In genomic region chr17:1290676-1291075, GRCh38 we compare ENCODE assay signal across 20 cellular contexts. TPM values are rescaled to one million over a fixed set of nuclear protein-coding genes. Genes with fewer than 3 reads are reported as not detected.
DNase-seq lines count a peak whose midpoint lies in the region; ATAC-seq, FAIRE-seq and TF ChIP-seq lines count a peak whose summit lies in the region.
"Had no signal": no experiment of that assay in that cellular context is flagged by ENCODE, and none has a peak within 500 bp of the region (broad histone marks: within the 10 kb centered on the region; RNA-seq: fewer than 3 reads in every experiment).

No MANE protein-coding gene starts in this region.

- H3K9me3 ChIP-seq in HepG2 (ENCODE audit: low read length) (no peaks in the 10 kb centered on the region), right lobe of liver (no peaks in the 10 kb centered on the region)
- no peaks in the 10 kb centered on the region for H3K9me3 ChIP-seq in naive thymus-derived CD4-positive, alpha-beta T cell (ENCODE audit: control insufficient read depth in 2 of 3, low read length in 3 of 3)

- TF ChIP-seq CTCF in HepG2 (CRISPR knock-in tag; IDR thresholded peaks at IDR 0.05) (no peak), right lobe of liver (IDR thresholded peaks at IDR 0.05) (no peak)

- no peaks in the 10 kb centered on the region for H4K20me1 ChIP-seq in HepG2 (ENCODE audit: insufficient read depth, low read length)

- peaks cover 45% of the 10 kb centered on the region for H3K4me1 Mint-ChIP-seq in activated naive CD4-positive, alpha-beta T cell treated with anti-CD3 and anti-CD28 coated beads, Interleukin-2, amount 10 ng/mL, durations not matched to agents 7 days and 5 days
- H3K4me1 Mint-ChIP-seq in central memory CD8-positive, alpha-beta T cell, result peaks cover 55% of the 10 kb centered on the region
- H3K4me1 Mint-ChIP-seq in naive thymus-derived CD4-positive, alpha-beta T cell, result peaks cover 31 to 57% (median 44%) of the 10 kb centered on the region in 7 donors

- H3K4me2 ChIP-seq in HepG2 (ENCODE audit: low read depth, low read length), result no peak overlapping the region

- H3K4me1 ChIP-seq in HepG2 (ENCODE audit: insufficient read depth, low read length) (no peaks in the 10 kb centered on the region), right lobe of liver (no peaks in the 10 kb centered on the region)
- H3K4me1 ChIP-seq in naive thymus-derived CD4-positive, alpha-beta T cell (ENCODE audit: control insufficient read depth in 2 of 2, insufficient read depth in 2 of 2, low read length in 2 of 2), result peaks cover 22 to 24% of the 10 kb centered on the region in 2 donors

- H3K4me3 Mint-ChIP-seq in activated naive CD4-positive, alpha-beta T cell treated with anti-CD3 and anti-CD28 coated beads, Interleukin-2, amount 10 ng/mL, durations not matched to agents 7 days and 5 days, result no peak overlapping the region
- no peak overlapping the region for H3K4me3 Mint-ChIP-seq in central memory CD8-positive, alpha-beta T cell
- no peak overlapping the region for H3K4me3 Mint-ChIP-seq in naive thymus-derived CD4-positive, alpha-beta T cell

- H2AFZ ChIP-seq in HepG2 (ENCODE audit: low read length), result no peak overlapping the region

- in situ Hi-C loops in HepG2 (cut with HindIII; ENCODE audit: extremely low pct_ligation_motif_present, low pct_unique_long_range_greater_than_20kb), result no loop called here

- no peaks in the 10 kb centered on the region for H3K36me3 ChIP-seq in HepG2 (replicated peaks in 1 of 2; ENCODE audit: control insufficient read depth in 1 of 2, insufficient read depth in 2 of 2, low read length in 2 of 2)
- no peaks in the 10 kb centered on the region for H3K36me3 ChIP-seq in right lobe of liver
- no peaks in the 10 kb centered on the region for H3K36me3 ChIP-seq in naive thymus-derived CD4-positive, alpha-beta T cell (ENCODE audit: control insufficient read depth in 2 of 3, insufficient read depth in 3 of 3, low read length in 3 of 3)

- POLR2A ChIA-PET in HepG2 (lab: Yijun Ruan, JAX), result no interaction called here
- POLR2A ChIA-PET in naive thymus-derived CD4-positive, alpha-beta T cell (lab: Charles Lee), result no interaction called here

- ATAC-seq in HepG2 (no peak), right lobe of liver (no peak)
- ATAC-seq in central memory CD8-positive, alpha-beta T cell (replicated peaks; ENCODE audit: extremely low read depth, poor library complexity, severe bottlenecking), result no peak
- no peak for ATAC-seq in naive thymus-derived CD4-positive, alpha-beta T cell

- H3K36me3 Mint-ChIP-seq in activated naive CD4-positive, alpha-beta T cell treated with anti-CD3 and anti-CD28 coated beads, Interleukin-2, amount 10 ng/mL, durations not matched to agents 7 days and 5 days, result peaks cover 29% of the 10 kb centered on the region
- peaks cover 12% of the 10 kb centered on the region for H3K36me3 Mint-ChIP-seq in central memory CD8-positive, alpha-beta T cell (ENCODE audit: insufficient read depth)
- H3K36me3 Mint-ChIP-seq in naive thymus-derived CD4-positive, alpha-beta T cell, result peaks cover 0 to 22% (median 0%) of the 10 kb centered on the region in 5 donors

- no peak for DNase-seq in activated naive CD4-positive, alpha-beta T cell treated with anti-CD3 and anti-CD28 coated beads, Interleukin-2, amount 10 ng/mL, durations not matched to agents 7 days and 5 days
- DNase-seq in activated naive CD4-positive, alpha-beta T cell treated with Interleukin-2 at 50 U/mL for 16 hours, result no peak
- DNase-seq in HepG2 (ENCODE audit: low spot score) (no peak), right lobe of liver (no peak)
- DNase-seq in central memory CD8-positive, alpha-beta T cell (ENCODE audit: low spot score in 2 of 2), result no peak
- no peak for DNase-seq in naive thymus-derived CD4-positive, alpha-beta T cell
- DNase-seq: C1 segment of cervical spinal cord; Calu3; CD4-positive, alpha-beta memory T cell; COR-L47; DMS53; DND-41; GOT3; HCEC 1CT had no signal

- H3K79me2 ChIP-seq in HepG2 (ENCODE audit: insufficient read depth, low read length), result no peaks in the 10 kb centered on the region

- TF ChIP-seq POLR2A in HepG2 (IDR thresholded peaks at IDR 0.05; ENCODE audit: insufficient read depth in 1 of 2, low read depth in 2 of 2, low read length in 2 of 2), result no peak
- TF ChIP-seq POLR2A in right lobe of liver (IDR thresholded peaks at IDR 0.05), result no peak

- BruUV-seq in HepG2 (replicated peaks; lab: Mats Ljungman, UMichigan), result no TSS peak

- FAIRE-seq in HepG2 (lab: Jason Lieb, UNC), result no peak
- FAIRE-seq: G401.6, GM12892, H54 had no signal

- no peak for TF ChIP-seq RAD21 in HepG2 (CRISPR knock-in tag; IDR thresholded peaks at IDR 0.05)

- peak overlapping the region; percentile 33 for H3K27ac Mint-ChIP-seq in activated naive CD4-positive, alpha-beta T cell treated with anti-CD3 and anti-CD28 coated beads, Interleukin-2, amount 10 ng/mL, durations not matched to agents 7 days and 5 days
- peak overlapping the region; percentile 49 for H3K27ac Mint-ChIP-seq in central memory CD8-positive, alpha-beta T cell (ENCODE audit: low read depth)
- H3K27ac Mint-ChIP-seq in naive thymus-derived CD4-positive, alpha-beta T cell, result peak overlapping the region in 1 of 9 donors; percentile 55

- no peak for TF ChIP-seq EP300 in HepG2 (IDR thresholded peaks at IDR 0.05; ENCODE audit: low read depth in 2 of 2, low read length in 2 of 2)
- TF ChIP-seq EP300 in HepG2 (CRISPR knock-in tag; IDR thresholded peaks at IDR 0.05; ENCODE audit: borderline replicate concordance), result no peak

- no peak overlapping the region for H3K27ac ChIP-seq in HepG2 (ENCODE audit: extremely low read length, insufficient read depth, low read length)
- H3K27ac ChIP-seq in right lobe of liver, result no peak overlapping the region
- no peak overlapping the region for H3K27ac ChIP-seq in naive thymus-derived CD4-positive, alpha-beta T cell (ENCODE audit: low read depth, low read length)

- no peak overlapping the region for H3K4me3 ChIP-seq in HepG2 (replicated peaks in 1 of 3; ENCODE audit: insufficient read depth in 1 of 3, low read depth in 2 of 3, low read length in 3 of 3)
- H3K4me3 ChIP-seq in right lobe of liver, result no peak overlapping the region
- H3K4me3 ChIP-seq in naive thymus-derived CD4-positive, alpha-beta T cell (ENCODE audit: low read length), result no peak overlapping the region

- CTCF ChIA-PET in activated naive CD4-positive, alpha-beta T cell treated with anti-CD3 and anti-CD28 coated beads, Interleukin-2, amount 10 ng/mL, durations not matched to agents 7 days and 5 days (lab: Charles Lee), result no interaction called here
- CTCF ChIA-PET in HepG2 (lab: Yijun Ruan, JAX; ENCODE audit: low intra/inter-chr PET ratio, low total read pairs), result no interaction called here
- CTCF ChIA-PET in naive thymus-derived CD4-positive, alpha-beta T cell (lab: Charles Lee), result no interaction called here

- H3K27me3 Mint-ChIP-seq in activated naive CD4-positive, alpha-beta T cell treated with anti-CD3 and anti-CD28 coated beads, Interleukin-2, amount 10 ng/mL, durations not matched to agents 7 days and 5 days, result peaks cover 34% of the 10 kb centered on the region
- no peaks in the 10 kb centered on the region for H3K27me3 Mint-ChIP-seq in central memory CD8-positive, alpha-beta T cell
- peaks cover 0 to 4% (median 0%) of the 10 kb centered on the region in 5 donors for H3K27me3 Mint-ChIP-seq in naive thymus-derived CD4-positive, alpha-beta T cell
- H3K27me3 Mint-ChIP-seq: CD4-positive, alpha-beta memory T cell had no signal

- peaks cover 42% of the 10 kb centered on the region for H3K9me3 Mint-ChIP-seq in activated naive CD4-positive, alpha-beta T cell treated with anti-CD3 and anti-CD28 coated beads, Interleukin-2, amount 10 ng/mL, durations not matched to agents 7 days and 5 days
- H3K9me3 Mint-ChIP-seq in central memory CD8-positive, alpha-beta T cell, result no peaks in the 10 kb centered on the region
- peaks cover 0 to 12% (median 3%) of the 10 kb centered on the region in 11 donors for H3K9me3 Mint-ChIP-seq in naive thymus-derived CD4-positive, alpha-beta T cell

- intact Hi-C loops in HepG2 (cut with micrococcal nuclease; ENCODE audit: unreplicated experiment) (no loop called here), right lobe of liver (cut with DNase I) (no loop called here)
- intact Hi-C loops in naive thymus-derived CD4-positive, alpha-beta T cell (cut with micrococcal nuclease), result loop anchor here in 1 of 2 donors (5.0 kb wide), 1 partner anchor 42 kb away; no protein-coding TSS in a partner anchor

- 37% methylated on average over 13 of the region's 13 CpGs for WGBS in HepG2 (ENCODE audit: low lambda C conversion rate)
- 74% methylated on average over 8 of the region's 13 CpGs for WGBS in right lobe of liver (ENCODE audit: insufficient coverage, low coverage, low lambda C conversion rate, missing lambda C conversion rate)

- H3K9ac ChIP-seq in HepG2 (ENCODE audit: insufficient read depth, low read depth, low read length), result no peak overlapping the region

- H3K27me3 ChIP-seq in HepG2 (ENCODE audit: control insufficient read depth in 1 of 2, insufficient read depth in 2 of 2, low read length in 2 of 2) (peaks cover 1 to 30% of the 10 kb centered on the region in 2 experiments; a peak in 4 of 5 replicates), right lobe of liver (no peaks in the 10 kb centered on the region)
- no peaks in the 10 kb centered on the region for H3K27me3 ChIP-seq in naive thymus-derived CD4-positive, alpha-beta T cell (ENCODE audit: control insufficient read depth in 2 of 2, insufficient read depth in 2 of 2, low read length in 2 of 2)

RNA-seq across cellular contexts. Expression of gene TRARG1, which starts 11.2 kb away (rescaled TPM):
- total RNA-seq in HepG2 (2016; rRNA removed; fragmentation: Illumina TruSeq; extraction: Trizol), result not detected in 2 replicates
- total RNA-seq in HepG2 (2016; cell fraction: cytosol; rRNA removed; fragmentation: Illumina TruSeq; extraction: Trizol; ENCODE audit: low read depth), result not detected in 2 replicates
- total RNA-seq in HepG2 (2016; cell fraction: insoluble cytoplasmic fraction; rRNA removed; fragmentation: Illumina TruSeq; extraction: Trizol), result not detected in 2 replicates
- total RNA-seq in HepG2 (2016; cell fraction: membrane; rRNA removed; fragmentation: Illumina TruSeq; extraction: Trizol), result not detected in 2 replicates
- not detected in 2 replicates for total RNA-seq in HepG2 (2016; cell fraction: nucleus; rRNA removed; fragmentation: Illumina TruSeq; extraction: Trizol)
- not detected in 2 replicates for polyA plus RNA-seq in HepG2 (2011; rRNA removed)
- polyA plus RNA-seq in HepG2 (2011; cell fraction: cytosol; rRNA removed), result not detected in 2 replicates
- polyA plus RNA-seq in HepG2 (2011; cell fraction: nucleus; rRNA removed), result not detected in 2 replicates
- not detected in 2 replicates for polyA plus RNA-seq in HepG2 (2012)
- polyA plus RNA-seq in HepG2 (2016; cell fraction: cytosol; fragmentation: Illumina TruSeq; extraction: Trizol; ENCODE audit: low read depth), result not detected in 2 replicates
- polyA plus RNA-seq in HepG2 (2016; cell fraction: insoluble cytoplasmic fraction; fragmentation: Illumina TruSeq; extraction: Trizol; ENCODE audit: low read depth), result not detected in 2 replicates
- not detected in 2 replicates for polyA plus RNA-seq in HepG2 (2016; cell fraction: membrane; fragmentation: Illumina TruSeq; extraction: Trizol; ENCODE audit: low read depth)
- not detected in 2 replicates for polyA plus RNA-seq in HepG2 (2016; cell fraction: nucleus; fragmentation: Illumina TruSeq; extraction: Trizol; ENCODE audit: insufficient read depth, low read depth)
- not detected in 2 replicates for polyA minus RNA-seq in HepG2 (2011; rRNA and poly(A)+ RNA removed; ENCODE audit: low replicate concordance)
- not detected in 2 replicates for polyA minus RNA-seq in HepG2 (2011; cell fraction: cytosol; rRNA and poly(A)+ RNA removed)
- not detected in 2 replicates for polyA minus RNA-seq in HepG2 (2011; cell fraction: nucleus; rRNA and poly(A)+ RNA removed)
- total RNA-seq in right lobe of liver, result not detected
- under 1 TPM in 1 of 5 experiments, not detected in 4; 0.65 TPM for total RNA-seq in naive thymus-derived CD4-positive, alpha-beta T cell
- not detected for polyA plus RNA-seq in naive thymus-derived CD4-positive, alpha-beta T cell
- total RNA-seq: A172; A673; Calu3; CD4-positive, alpha-beta memory T cell had no signal
- polyA plus RNA-seq: BJ; CD4-positive, alpha-beta memory T cell had no signal

RNA-seq across cellular contexts. Expression of gene BHLHA9, which starts 20.4 kb away (rescaled TPM):
- total RNA-seq in HepG2 (2016; rRNA removed; fragmentation: Illumina TruSeq; extraction: Trizol), result not detected in 2 replicates
- not detected in 2 replicates for total RNA-seq in HepG2 (2016; cell fraction: cytosol; rRNA removed; fragmentation: Illumina TruSeq; extraction: Trizol; ENCODE audit: low read depth)
- total RNA-seq in HepG2 (2016; cell fraction: insoluble cytoplasmic fraction; rRNA removed; fragmentation: Illumina TruSeq; extraction: Trizol), result not detected in 2 replicates
- not detected in 2 replicates for total RNA-seq in HepG2 (2016; cell fraction: membrane; rRNA removed; fragmentation: Illumina TruSeq; extraction: Trizol)
- not detected in 2 replicates for total RNA-seq in HepG2 (2016; cell fraction: nucleus; rRNA removed; fragmentation: Illumina TruSeq; extraction: Trizol)
- not detected in 2 replicates for polyA plus RNA-seq in HepG2 (2011; rRNA removed)
- not detected in 2 replicates for polyA plus RNA-seq in HepG2 (2011; cell fraction: cytosol; rRNA removed)
- not detected in 2 replicates for polyA plus RNA-seq in HepG2 (2011; cell fraction: nucleus; rRNA removed)
- not detected in 2 replicates for polyA plus RNA-seq in HepG2 (2012)
- not detected in 2 replicates for polyA plus RNA-seq in HepG2 (2016; cell fraction: cytosol; fragmentation: Illumina TruSeq; extraction: Trizol; ENCODE audit: low read depth)
- not detected in 2 replicates for polyA plus RNA-seq in HepG2 (2016; cell fraction: insoluble cytoplasmic fraction; fragmentation: Illumina TruSeq; extraction: Trizol; ENCODE audit: low read depth)
- not detected in 2 replicates for polyA plus RNA-seq in HepG2 (2016; cell fraction: membrane; fragmentation: Illumina TruSeq; extraction: Trizol; ENCODE audit: low read depth)
- not detected in 2 replicates for polyA plus RNA-seq in HepG2 (2016; cell fraction: nucleus; fragmentation: Illumina TruSeq; extraction: Trizol; ENCODE audit: insufficient read depth, low read depth)
- polyA minus RNA-seq in HepG2 (2011; rRNA and poly(A)+ RNA removed; ENCODE audit: low replicate concordance), result not detected in 2 replicates
- polyA minus RNA-seq in HepG2 (2011; cell fraction: cytosol; rRNA and poly(A)+ RNA removed), result not detected in 2 replicates
- polyA minus RNA-seq in HepG2 (2011; cell fraction: nucleus; rRNA and poly(A)+ RNA removed), result not detected in 2 replicates
- total RNA-seq in right lobe of liver, result not detected
- total RNA-seq in naive thymus-derived CD4-positive, alpha-beta T cell, result not detected
- polyA plus RNA-seq in naive thymus-derived CD4-positive, alpha-beta T cell, result not detected
- total RNA-seq: A172; A673; Calu3; CD4-positive, alpha-beta memory T cell had no signal
- polyA plus RNA-seq: BJ; CD4-positive, alpha-beta memory T cell had no signal
